1 cellular context compared by ENCODE assay signal in the genomic region with DNA sequence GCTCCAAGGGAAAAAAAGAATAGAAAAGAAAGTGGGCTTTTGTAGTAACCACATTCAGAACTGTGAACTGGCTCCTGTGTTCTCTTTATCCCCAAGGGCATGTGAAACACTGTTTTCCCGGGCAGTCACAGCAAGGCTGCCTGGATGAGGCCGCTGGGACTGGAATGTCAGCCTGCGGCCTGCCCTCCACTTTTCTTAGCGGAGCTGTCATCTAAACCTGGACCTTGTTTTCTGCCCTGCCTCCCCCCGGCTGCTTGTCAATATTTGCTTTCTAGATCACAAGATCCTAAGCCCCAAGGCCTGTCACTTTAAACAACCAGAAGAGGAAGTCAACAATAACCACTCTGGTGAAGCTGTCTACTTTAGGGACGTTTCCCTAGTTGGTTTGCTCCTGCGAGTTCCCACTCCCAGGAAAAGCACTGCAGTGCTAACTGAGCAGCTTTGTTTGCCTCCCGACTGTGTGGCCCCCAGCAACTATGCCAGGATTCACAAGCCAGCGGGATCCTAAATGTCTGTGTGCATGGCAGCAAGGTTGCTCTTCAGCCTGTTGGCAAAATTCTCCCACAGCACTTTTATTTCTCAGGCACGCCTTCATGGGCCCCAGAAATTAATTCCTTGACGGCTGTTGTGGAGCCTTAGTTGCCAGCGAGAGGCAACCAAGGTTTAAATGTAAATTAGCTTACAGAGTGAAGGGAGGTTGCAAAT.
TF ChIP-seq lines count a peak whose summit lies in the region.

No MANE protein-coding gene starts in this region.

TF ChIP-seq in HepG2, 621 proteins besides CTCF, POLR2A, EP300 and RAD21 (continued from another document and continues in another):
- TF ChIP-seq HMGXB3 (CRISPR knock-in tag; IDR thresholded peaks at IDR 0.05; ENCODE audit: borderline replicate concordance) (peak; percentile 86), ZUFSP (CRISPR knock-in tag; IDR thresholded peaks at IDR 0.05; ENCODE audit: borderline replicate concordance) (no peak), SNAPC2 (CRISPR knock-in tag; IDR thresholded peaks at IDR 0.05) (peak; percentile 50; the same call in 1 of the 2 replicates), PRDM10 (CRISPR knock-in tag; IDR thresholded peaks at IDR 0.05; ENCODE audit: low read depth) (peak; percentile 98), AGO2 (optimal IDR thresholded peaks at IDR 0.05; ENCODE audit: low read depth, low read length) (no peak), TARDBP (CRISPR knock-in tag; IDR thresholded peaks at IDR 0.05) (peak; percentile 99), ELF4 (CRISPR knock-in tag; IDR thresholded peaks at IDR 0.05; ENCODE audit: borderline replicate concordance) (no peak; the same call in 1 of the 2 replicates), KDM5B (CRISPR knock-in tag; IDR thresholded peaks at IDR 0.05; ENCODE audit: borderline replicate concordance) (peak; percentile 86; the same call in 1 of the 2 replicates), ZNF282 (IDR thresholded peaks at IDR 0.05; ENCODE audit: partially characterized antibody) (no peak), WIZ (CRISPR knock-in tag; IDR thresholded peaks at IDR 0.05) (no peak; the same call in 1 of the 2 replicates), MIER2 (CRISPR knock-in tag; IDR thresholded peaks at IDR 0.05) (0 out of 2 replicates have a peak, but pooled peaks have one; percentile 78), TCF7 (IDR thresholded peaks at IDR 0.05; ENCODE audit: low read depth) (peak; percentile 97), ZNF263 (CRISPR knock-in tag; IDR thresholded peaks at IDR 0.05) (no peak; the same call in 1 of the 2 replicates), ZNF260 (CRISPR knock-in tag; IDR thresholded peaks at IDR 0.05; ENCODE audit: borderline replicate concordance, low read depth) (no peak), NONO (IDR thresholded peaks at IDR 0.05) (no peak), NONO (CRISPR knock-in tag; conservative IDR thresholded peaks at IDR 0.05) (peak; percentile 97), NR3C1 (CRISPR knock-in tag; IDR thresholded peaks at IDR 0.05) (no peak), SRSF1 (optimal IDR thresholded peaks at IDR 0.05; ENCODE audit: low read depth, low read length) (no peak), NFE2L1 (CRISPR knock-in tag; IDR thresholded peaks at IDR 0.05; ENCODE audit: borderline replicate concordance) (no peak), TMF1 (CRISPR knock-in tag; IDR thresholded peaks at IDR 0.05; ENCODE audit: low read depth) (no peak), NFYC (CRISPR knock-in tag; IDR thresholded peaks at IDR 0.05) (no peak), ZNF557 (CRISPR knock-in tag; IDR thresholded peaks at IDR 0.05) (peak; percentile 99), FOXK2 (IDR thresholded peaks at IDR 0.05) (peak; percentile 96), PPARG (CRISPR knock-in tag; conservative IDR thresholded peaks at IDR 0.05) (peak; percentile 96), SUZ12 (IDR thresholded peaks at IDR 0.05; ENCODE audit: low read depth, low read length) (no peak), TRIM24 (CRISPR knock-in tag; IDR thresholded peaks at IDR 0.05) (no peak), HDAC2 (CRISPR knock-in tag; IDR thresholded peaks at IDR 0.05) (peak; percentile 99), ZIK1 (CRISPR knock-in tag; IDR thresholded peaks at IDR 0.05; ENCODE audit: borderline replicate concordance, low read depth) (peak; percentile 61; the same call in 1 of the 2 replicates), ZNF724P (CRISPR knock-in tag; IDR thresholded peaks at IDR 0.05; ENCODE audit: borderline replicate concordance) (peak; percentile 89; the same call in 1 of the 2 replicates), SAP130 (CRISPR knock-in tag; IDR thresholded peaks at IDR 0.05; ENCODE audit: low read depth) (peak; percentile 98), ZNF34 (CRISPR knock-in tag; IDR thresholded peaks at IDR 0.05; ENCODE audit: borderline replicate concordance) (0 out of 2 replicates have a peak, but pooled peaks have one; percentile 67), ZNF780A (CRISPR knock-in tag; IDR thresholded peaks at IDR 0.05) (peak; percentile 91), RFXANK (CRISPR knock-in tag; IDR thresholded peaks at IDR 0.05) (peak; percentile 75), SRY (CRISPR knock-in tag; IDR thresholded peaks at IDR 0.05) (peak; percentile 87; the same call in 1 of the 2 replicates), SRF (IDR thresholded peaks at IDR 0.05; ENCODE audit: low read depth, low read length) (peak; percentile 38; the same call in 1 of the 2 replicates), ZNF253 (CRISPR knock-in tag; IDR thresholded peaks at IDR 0.05; ENCODE audit: borderline replicate concordance) (no peak)
- TF ChIP-seq, protein P1, sequence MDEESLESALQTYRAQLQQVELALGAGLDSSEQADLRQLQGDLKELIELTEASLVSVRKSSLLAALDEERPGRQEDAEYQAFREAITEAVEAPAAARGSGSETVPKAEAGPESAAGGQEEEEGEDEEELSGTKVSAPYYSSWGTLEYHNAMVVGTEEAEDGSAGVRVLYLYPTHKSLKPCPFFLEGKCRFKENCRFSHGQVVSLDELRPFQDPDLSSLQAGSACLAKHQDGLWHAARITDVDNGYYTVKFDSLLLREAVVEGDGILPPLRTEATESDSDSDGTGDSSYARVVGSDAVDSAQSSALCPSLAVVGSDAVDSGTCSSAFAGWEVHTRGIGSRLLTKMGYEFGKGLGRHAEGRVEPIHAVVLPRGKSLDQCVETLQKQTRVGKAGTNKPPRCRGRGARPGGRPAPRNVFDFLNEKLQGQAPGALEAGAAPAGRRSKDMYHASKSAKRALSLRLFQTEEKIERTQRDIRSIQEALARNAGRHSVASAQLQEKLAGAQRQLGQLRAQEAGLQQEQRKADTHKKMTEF (CRISPR knock-in tag; IDR thresholded peaks at IDR 0.05) = peak; percentile 99
- TF ChIP-seq, protein P2, sequence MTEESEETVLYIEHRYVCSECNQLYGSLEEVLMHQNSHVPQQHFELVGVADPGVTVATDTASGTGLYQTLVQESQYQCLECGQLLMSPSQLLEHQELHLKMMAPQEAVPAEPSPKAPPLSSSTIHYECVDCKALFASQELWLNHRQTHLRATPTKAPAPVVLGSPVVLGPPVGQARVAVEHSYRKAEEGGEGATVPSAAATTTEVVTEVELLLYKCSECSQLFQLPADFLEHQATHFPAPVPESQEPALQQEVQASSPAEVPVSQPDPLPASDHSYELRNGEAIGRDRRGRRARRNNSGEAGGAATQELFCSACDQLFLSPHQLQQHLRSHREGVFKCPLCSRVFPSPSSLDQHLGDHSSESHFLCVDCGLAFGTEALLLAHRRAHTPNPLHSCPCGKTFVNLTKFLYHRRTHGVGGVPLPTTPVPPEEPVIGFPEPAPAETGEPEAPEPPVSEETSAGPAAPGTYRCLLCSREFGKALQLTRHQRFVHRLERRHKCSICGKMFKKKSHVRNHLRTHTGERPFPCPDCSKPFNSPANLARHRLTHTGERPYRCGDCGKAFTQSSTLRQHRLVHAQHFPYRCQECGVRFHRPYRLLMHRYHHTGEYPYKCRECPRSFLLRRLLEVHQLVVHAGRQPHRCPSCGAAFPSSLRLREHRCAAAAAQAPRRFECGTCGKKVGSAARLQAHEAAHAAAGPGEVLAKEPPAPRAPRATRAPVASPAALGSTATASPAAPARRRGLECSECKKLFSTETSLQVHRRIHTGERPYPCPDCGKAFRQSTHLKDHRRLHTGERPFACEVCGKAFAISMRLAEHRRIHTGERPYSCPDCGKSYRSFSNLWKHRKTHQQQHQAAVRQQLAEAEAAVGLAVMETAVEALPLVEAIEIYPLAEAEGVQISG (CRISPR knock-in tag; IDR thresholded peaks at IDR 0.05) = peak; percentile 91
- TF ChIP-seq, protein P3, sequence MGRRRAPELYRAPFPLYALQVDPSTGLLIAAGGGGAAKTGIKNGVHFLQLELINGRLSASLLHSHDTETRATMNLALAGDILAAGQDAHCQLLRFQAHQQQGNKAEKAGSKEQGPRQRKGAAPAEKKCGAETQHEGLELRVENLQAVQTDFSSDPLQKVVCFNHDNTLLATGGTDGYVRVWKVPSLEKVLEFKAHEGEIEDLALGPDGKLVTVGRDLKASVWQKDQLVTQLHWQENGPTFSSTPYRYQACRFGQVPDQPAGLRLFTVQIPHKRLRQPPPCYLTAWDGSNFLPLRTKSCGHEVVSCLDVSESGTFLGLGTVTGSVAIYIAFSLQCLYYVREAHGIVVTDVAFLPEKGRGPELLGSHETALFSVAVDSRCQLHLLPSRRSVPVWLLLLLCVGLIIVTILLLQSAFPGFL (CRISPR knock-in tag; IDR thresholded peaks at IDR 0.05) = no peak
- TF ChIP-seq, protein P4, sequence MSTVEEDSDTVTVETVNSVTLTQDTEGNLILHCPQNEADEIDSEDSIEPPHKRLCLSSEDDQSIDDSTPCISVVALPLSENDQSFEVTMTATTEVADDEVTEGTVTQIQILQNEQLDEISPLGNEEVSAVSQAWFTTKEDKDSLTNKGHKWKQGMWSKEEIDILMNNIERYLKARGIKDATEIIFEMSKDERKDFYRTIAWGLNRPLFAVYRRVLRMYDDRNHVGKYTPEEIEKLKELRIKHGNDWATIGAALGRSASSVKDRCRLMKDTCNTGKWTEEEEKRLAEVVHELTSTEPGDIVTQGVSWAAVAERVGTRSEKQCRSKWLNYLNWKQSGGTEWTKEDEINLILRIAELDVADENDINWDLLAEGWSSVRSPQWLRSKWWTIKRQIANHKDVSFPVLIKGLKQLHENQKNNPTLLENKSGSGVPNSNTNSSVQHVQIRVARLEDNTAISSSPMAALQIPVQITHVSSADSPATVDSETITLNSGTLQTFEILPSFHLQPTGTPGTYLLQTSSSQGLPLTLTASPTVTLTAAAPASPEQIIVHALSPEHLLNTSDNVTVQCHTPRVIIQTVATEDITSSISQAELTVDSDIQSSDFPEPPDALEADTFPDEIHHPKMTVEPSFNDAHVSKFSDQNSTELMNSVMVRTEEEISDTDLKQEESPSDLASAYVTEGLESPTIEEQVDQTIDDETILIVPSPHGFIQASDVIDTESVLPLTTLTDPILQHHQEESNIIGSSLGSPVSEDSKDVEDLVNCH (CRISPR knock-in tag; IDR thresholded peaks at IDR 0.05) = 0 out of 2 replicates have a peak, but pooled peaks have one; percentile 31
- TF ChIP-seq, protein P5, sequence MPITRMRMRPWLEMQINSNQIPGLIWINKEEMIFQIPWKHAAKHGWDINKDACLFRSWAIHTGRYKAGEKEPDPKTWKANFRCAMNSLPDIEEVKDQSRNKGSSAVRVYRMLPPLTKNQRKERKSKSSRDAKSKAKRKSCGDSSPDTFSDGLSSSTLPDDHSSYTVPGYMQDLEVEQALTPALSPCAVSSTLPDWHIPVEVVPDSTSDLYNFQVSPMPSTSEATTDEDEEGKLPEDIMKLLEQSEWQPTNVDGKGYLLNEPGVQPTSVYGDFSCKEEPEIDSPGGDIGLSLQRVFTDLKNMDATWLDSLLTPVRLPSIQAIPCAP (CRISPR knock-in tag; IDR thresholded peaks at IDR 0.05; ENCODE audit: low read depth) = peak; percentile 92; the same call in 1 of the 2 replicates
